2 cellular contexts compared by ENCODE assay signal in the genomic region with DNA sequence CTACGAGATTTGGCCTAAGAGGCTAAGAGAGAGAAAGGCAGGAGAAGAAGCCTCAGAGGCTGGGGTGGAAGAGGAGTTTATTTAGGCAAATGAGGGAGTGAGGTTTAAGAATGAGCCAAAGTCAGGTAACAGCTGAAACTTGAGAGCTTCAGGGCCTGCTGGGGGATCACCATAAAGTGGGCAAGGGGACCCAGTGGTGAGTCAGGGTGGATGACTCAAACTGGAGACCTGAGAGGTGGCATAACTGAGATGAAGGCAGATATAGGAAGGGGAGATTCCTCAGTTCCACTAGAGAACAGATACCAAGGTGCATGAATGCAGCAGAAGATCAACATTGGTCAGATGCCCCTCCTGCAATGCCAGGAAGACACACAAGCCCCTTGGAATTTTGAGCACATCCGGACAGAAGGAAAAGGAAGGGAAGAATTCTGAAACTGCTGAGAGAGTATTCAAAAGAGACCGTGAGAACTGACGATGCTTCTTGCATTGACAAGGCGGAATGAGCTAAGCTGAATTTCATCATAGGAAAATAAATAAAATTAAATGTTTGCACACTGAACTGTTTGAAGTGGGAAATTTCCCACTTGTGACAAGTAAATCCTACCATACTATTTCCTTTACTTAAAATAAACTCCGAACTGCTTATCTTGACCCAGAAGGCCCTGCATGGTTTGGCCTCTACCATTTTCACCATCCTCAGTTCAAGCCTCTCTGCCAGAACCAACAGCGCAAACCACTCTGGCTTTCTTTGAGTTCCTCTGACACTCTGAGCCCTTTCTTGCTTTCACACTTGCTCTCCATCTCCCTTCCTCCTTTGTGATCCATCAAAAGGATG.
TF ChIP-seq lines count a peak whose summit lies in the region.

No MANE protein-coding gene starts in this region.

TF ChIP-seq in GM23338, 12 proteins besides CTCF, POLR2A, EP300 and RAD21:
- TF ChIP-seq EZH2 (IDR thresholded peaks at IDR 0.05; ENCODE audit: low read depth, unreplicated experiment), result no peak
- TF ChIP-seq, protein P1, sequence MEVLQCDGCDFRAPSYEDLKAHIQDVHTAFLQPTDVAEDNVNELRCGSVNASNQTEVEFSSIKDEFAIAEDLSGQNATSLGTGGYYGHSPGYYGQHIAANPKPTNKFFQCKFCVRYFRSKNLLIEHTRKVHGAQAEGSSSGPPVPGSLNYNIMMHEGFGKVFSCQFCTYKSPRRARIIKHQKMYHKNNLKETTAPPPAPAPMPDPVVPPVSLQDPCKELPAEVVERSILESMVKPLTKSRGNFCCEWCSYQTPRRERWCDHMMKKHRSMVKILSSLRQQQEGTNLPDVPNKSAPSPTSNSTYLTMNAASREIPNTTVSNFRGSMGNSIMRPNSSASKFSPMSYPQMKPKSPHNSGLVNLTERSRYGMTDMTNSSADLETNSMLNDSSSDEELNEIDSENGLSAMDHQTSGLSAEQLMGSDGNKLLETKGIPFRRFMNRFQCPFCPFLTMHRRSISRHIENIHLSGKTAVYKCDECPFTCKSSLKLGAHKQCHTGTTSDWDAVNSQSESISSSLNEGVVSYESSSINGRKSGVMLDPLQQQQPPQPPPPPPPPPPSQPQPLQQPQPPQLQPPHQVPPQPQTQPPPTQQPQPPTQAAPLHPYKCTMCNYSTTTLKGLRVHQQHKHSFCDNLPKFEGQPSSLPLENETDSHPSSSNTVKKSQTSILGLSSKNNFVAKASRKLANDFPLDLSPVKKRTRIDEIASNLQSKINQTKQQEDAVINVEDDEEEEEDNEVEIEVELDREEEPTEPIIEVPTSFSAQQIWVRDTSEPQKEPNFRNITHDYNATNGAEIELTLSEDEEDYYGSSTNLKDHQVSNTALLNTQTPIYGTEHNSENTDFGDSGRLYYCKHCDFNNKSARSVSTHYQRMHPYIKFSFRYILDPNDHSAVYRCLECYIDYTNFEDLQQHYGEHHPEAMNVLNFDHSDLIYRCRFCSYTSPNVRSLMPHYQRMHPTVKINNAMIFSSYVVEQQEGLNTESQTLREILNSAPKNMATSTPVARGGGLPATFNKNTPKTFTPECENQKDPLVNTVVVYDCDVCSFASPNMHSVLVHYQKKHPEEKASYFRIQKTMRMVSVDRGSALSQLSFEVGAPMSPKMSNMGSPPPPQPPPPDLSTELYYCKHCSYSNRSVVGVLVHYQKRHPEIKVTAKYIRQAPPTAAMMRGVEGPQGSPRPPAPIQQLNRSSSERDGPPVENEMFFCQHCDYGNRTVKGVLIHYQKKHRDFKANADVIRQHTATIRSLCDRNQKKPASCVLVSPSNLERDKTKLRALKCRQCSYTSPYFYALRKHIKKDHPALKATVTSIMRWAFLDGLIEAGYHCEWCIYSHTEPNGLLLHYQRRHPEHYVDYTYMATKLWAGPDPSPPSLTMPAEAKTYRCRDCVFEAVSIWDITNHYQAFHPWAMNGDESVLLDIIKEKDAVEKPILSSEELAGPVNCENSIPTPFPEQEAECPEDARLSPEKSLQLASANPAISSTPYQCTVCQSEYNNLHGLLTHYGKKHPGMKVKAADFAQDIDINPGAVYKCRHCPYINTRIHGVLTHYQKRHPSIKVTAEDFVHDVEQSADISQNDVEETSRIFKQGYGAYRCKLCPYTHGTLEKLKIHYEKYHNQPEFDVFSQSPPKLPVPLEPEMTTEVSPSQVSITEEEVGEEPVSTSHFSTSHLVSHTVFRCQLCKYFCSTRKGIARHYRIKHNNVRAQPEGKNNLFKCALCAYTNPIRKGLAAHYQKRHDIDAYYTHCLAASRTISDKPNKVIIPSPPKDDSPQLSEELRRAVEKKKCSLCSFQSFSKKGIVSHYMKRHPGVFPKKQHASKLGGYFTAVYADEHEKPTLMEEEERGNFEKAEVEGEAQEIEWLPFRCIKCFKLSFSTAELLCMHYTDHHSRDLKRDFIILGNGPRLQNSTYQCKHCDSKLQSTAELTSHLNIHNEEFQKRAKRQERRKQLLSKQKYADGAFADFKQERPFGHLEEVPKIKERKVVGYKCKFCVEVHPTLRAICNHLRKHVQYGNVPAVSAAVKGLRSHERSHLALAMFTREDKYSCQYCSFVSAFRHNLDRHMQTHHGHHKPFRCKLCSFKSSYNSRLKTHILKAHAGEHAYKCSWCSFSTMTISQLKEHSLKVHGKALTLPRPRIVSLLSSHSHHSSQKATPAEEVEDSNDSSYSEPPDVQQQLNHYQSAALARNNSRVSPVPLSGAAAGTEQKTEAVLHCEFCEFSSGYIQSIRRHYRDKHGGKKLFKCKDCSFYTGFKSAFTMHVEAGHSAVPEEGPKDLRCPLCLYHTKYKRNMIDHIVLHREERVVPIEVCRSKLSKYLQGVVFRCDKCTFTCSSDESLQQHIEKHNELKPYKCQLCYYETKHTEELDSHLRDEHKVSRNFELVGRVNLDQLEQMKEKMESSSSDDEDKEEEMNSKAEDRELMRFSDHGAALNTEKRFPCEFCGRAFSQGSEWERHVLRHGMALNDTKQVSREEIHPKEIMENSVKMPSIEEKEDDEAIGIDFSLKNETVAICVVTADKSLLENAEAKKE (CRISPR knock-in tag; IDR thresholded peaks at IDR 0.05), result no peak
- no peak for TF ChIP-seq CREB1 (CRISPR knock-in tag; IDR thresholded peaks at IDR 0.05; ENCODE audit: low read depth)
- TF ChIP-seq ZNF114 (CRISPR knock-in tag; IDR thresholded peaks at IDR 0.05), result no peak
- TF ChIP-seq, protein P2, sequence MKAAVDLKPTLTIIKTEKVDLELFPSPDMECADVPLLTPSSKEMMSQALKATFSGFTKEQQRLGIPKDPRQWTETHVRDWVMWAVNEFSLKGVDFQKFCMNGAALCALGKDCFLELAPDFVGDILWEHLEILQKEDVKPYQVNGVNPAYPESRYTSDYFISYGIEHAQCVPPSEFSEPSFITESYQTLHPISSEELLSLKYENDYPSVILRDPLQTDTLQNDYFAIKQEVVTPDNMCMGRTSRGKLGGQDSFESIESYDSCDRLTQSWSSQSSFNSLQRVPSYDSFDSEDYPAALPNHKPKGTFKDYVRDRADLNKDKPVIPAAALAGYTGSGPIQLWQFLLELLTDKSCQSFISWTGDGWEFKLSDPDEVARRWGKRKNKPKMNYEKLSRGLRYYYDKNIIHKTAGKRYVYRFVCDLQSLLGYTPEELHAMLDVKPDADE (IDR thresholded peaks at IDR 0.05), result no peak

TF ChIP-seq in IMR-90, 13 proteins besides CTCF, POLR2A, EP300 and RAD21:
- TF ChIP-seq CEBPB (IDR thresholded peaks at IDR 0.05; ENCODE audit: low read depth, low read length), result 0 out of 2 replicates have a peak, but pooled peaks have one; percentile 10
- TF ChIP-seq MAZ (IDR thresholded peaks at IDR 0.05; ENCODE audit: borderline replicate concordance, low read depth, low read length), result no peak
- TF ChIP-seq RFX5 (IDR thresholded peaks at IDR 0.05; ENCODE audit: low read depth, low read length), result no peak
